In genomic region chr3:190876433-190876832, GRCh38 we compare ENCODE assay signal across 8 cellular contexts. TPM values are rescaled to one million over a fixed set of nuclear protein-coding genes. Genes with fewer than 3 reads are reported as not detected.
"Had no signal": no experiment of that assay in that cellular context is flagged by ENCODE, and none has a peak within 500 bp of the region (broad histone marks: within the 10 kb centered on the region; RNA-seq: fewer than 3 reads in every experiment).

No MANE protein-coding gene starts in this region.

RNA-seq across cellular contexts. Expression of gene GMNC, which starts 13.9 kb away (rescaled TPM):
- total RNA-seq: subcutaneous adipose tissue, thoracic aorta, thyroid gland, tibial nerve, transverse colon, ureter had no signal
- polyA plus RNA-seq: stomach, urinary bladder had no signal
